ENCODE assay signal across 8 cellular contexts in the genomic region with DNA sequence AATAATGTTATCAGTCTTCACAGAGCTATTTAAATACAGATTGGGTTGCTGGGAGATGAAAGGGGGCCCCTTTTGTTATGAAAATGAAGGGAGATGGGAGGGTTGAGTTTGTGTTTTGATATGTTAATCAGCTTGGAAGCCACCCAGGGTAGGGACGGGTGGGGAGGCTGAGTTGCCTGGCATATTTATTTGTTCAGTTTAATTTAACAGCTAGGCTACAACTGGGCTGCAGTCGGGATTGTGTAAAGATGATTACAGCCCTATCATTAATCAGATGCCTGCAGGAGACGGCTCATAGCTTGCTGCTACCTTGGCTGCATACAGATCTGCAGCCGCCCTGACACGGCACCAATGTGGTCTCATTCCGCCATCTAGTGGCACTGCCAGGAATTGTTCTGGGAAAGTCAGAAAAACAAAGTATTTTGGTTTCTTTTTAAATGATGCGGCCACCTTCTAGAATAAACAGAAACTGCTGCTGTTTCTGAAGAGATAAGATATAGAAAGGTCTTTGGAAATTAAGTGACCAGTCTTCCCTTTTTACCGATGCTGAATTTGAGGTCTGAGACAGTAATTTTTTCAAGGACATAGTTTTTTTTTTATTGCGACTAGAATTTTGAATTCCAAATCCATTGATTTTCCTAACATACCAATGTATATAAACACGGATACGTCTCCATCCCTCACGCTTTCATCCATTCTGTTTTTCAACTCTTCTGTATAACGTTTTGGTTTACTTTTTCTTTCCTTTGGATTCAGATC.
DNase-seq lines count a peak whose midpoint lies in the region; ATAC-seq lines count a peak whose summit lies in the region.

No MANE protein-coding gene starts in this region.

- H3K4me3 Mint-ChIP-seq in stimulated activated memory B cell treated with anti-CD40 and anti-IgM and Interleukin-4, amounts not matched to agents 10 μg/mL and 1 μg/mL and 100 μg/mL, for 72 hours, result no peak overlapping the region

- peaks cover 24% of the 10 kb centered on the region for H3K27me3 ChIP-seq in HUES64 (ENCODE audit: insufficient read depth, low read length)

- peak overlapping the region; percentile 46; the same call in 1 of the 2 replicates for H3K27ac ChIP-seq in HUES64 (ENCODE audit: low read depth, low read length)

- no peak overlapping the region for H3K27ac Mint-ChIP-seq in stimulated activated memory B cell treated with anti-CD40 and anti-IgM and Interleukin-4, amounts not matched to agents 10 μg/mL and 1 μg/mL and 100 μg/mL, for 72 hours

- H3K4me1 ChIP-seq in HUES64 (ENCODE audit: insufficient read depth, low read length), result peaks cover 21% of the 10 kb centered on the region

- H3K36me3 ChIP-seq in HUES64 (ENCODE audit: insufficient read depth, low read length), result no peaks in the 10 kb centered on the region

- peak overlapping the region; percentile 44 for H3K4me3 ChIP-seq in HUES64 (ENCODE audit: low read length)

- no peak overlapping the region for H3K9ac ChIP-seq in HUES64 (ENCODE audit: low read depth, low read length)

- H3K4me1 Mint-ChIP-seq in stimulated activated memory B cell treated with anti-CD40 and anti-IgM and Interleukin-4, amounts not matched to agents 10 μg/mL and 1 μg/mL and 100 μg/mL, for 72 hours, result no peaks in the 10 kb centered on the region

- no peak for ATAC-seq in stimulated activated memory B cell treated with anti-CD40 and anti-IgM and Interleukin-4, amounts not matched to agents 10 μg/mL and 1 μg/mL and 100 μg/mL, for 72 hours

- peaks cover 15% of the 10 kb centered on the region for H3K9me3 Mint-ChIP-seq in stimulated activated memory B cell treated with anti-CD40 and anti-IgM and Interleukin-4, amounts not matched to agents 10 μg/mL and 1 μg/mL and 100 μg/mL, for 72 hours

- peak; percentile 43 for DNase-seq in DMS153 treated with DMSO at 0.1 percent for 48 hours (lab: John Stamatoyannopoulos, UW; ENCODE audit: unreplicated experiment)
- DNase-seq in T follicular helper cell (ENCODE audit: low read depth), result peak; percentile 45
- DNase-seq in amygdala (lab: John Stamatoyannopoulos, UW), result peak in 54 of 56 donors; percentile 8 to 87 (median 44)
- DNase-seq in hepatic stellate cell (ENCODE audit: low spot score), result peak; percentile 27
- DNase-seq in retina, result peak; percentile 86
- DNase-seq in GM19240 (ENCODE audit: insufficient read length, low spot score), result no peak

- no peaks in the 10 kb centered on the region for H3K9me3 ChIP-seq in HUES64 (ENCODE audit: insufficient read depth, low read depth, low read length)

- 6% methylated on average over 13 of the region's 13 CpGs for WGBS in HUES64

- H3K36me3 Mint-ChIP-seq in stimulated activated memory B cell treated with anti-CD40 and anti-IgM and Interleukin-4, amounts not matched to agents 10 μg/mL and 1 μg/mL and 100 μg/mL, for 72 hours, result no peaks in the 10 kb centered on the region

- peaks cover 28% of the 10 kb centered on the region for H3K27me3 Mint-ChIP-seq in stimulated activated memory B cell treated with anti-CD40 and anti-IgM and Interleukin-4, amounts not matched to agents 10 μg/mL and 1 μg/mL and 100 μg/mL, for 72 hours
